Comparison of ENCODE assay signal across 8 cellular contexts in genomic region chr9:111597852-111598729, GRCh38. TPM values are rescaled to one million over a fixed set of nuclear protein-coding genes. Genes with fewer than 3 reads are reported as not detected.
DNase-seq lines count a peak whose midpoint lies in the region; ATAC-seq and TF ChIP-seq lines count a peak whose summit lies in the region.

No MANE protein-coding gene starts in this region.

- peak overlapping the region; percentile 42 for H3K27ac Mint-ChIP-seq in nephron progenitor cell

- H3K4me1 ChIP-seq in thoracic aorta (ENCODE audit: control insufficient read depth in 1 of 2, low read depth in 2 of 2), result no peaks in the 10 kb centered on the region

- no peaks in the 10 kb centered on the region for H3K27me3 ChIP-seq in thoracic aorta (replicated peaks; ENCODE audit: insufficient read depth)

- peak overlapping the region; percentile 80 for H3K4me3 ChIP-seq in fibroblast of pulmonary artery (replicated peaks; ENCODE audit: low read depth, low read length)
- H3K4me3 ChIP-seq in thoracic aorta, result peak overlapping the region; percentile 80

- TF ChIP-seq CTCF in fibroblast of pulmonary artery (IDR thresholded peaks at IDR 0.05; ENCODE audit: low read length, missing control alignments) (peak; percentile 70), nephron progenitor cell (IDR thresholded peaks at IDR 0.05) (peak; percentile 63), thoracic aorta (IDR thresholded peaks at IDR 0.05) (peak; percentile 55)

- H3K4me3 Mint-ChIP-seq in nephron progenitor cell, result peak overlapping the region; percentile 92

- peak overlapping the region; percentile 74 to 83 for H3K27ac ChIP-seq in thoracic aorta

- H3K27me3 Mint-ChIP-seq in nephron progenitor cell (ENCODE audit: low read depth, poor library complexity), result peaks cover 16% of the 10 kb centered on the region

- intact Hi-C loops in Right ventricle myocardium inferior (cut with DNase I) (loop anchor here (2.0 to 10.0 kb wide), 2 partner anchors 33 to 97 kb away; partner anchors contain the start of gene DNAJC25), cardiac septum (cut with DNase I) (loop anchor here (2.0 to 5.0 kb wide), 2 partner anchors 33 to 474 kb away; partner anchors contain the start of gene DNAJC25)

- H3K9me3 Mint-ChIP-seq in nephron progenitor cell, result no peaks in the 10 kb centered on the region

- no peaks in the 10 kb centered on the region for H3K9me3 ChIP-seq in thoracic aorta

- H3K36me3 ChIP-seq in thoracic aorta, result peaks cover 10% of the 10 kb centered on the region

- peaks cover 25% of the 10 kb centered on the region for H3K4me1 Mint-ChIP-seq in nephron progenitor cell

- ATAC-seq in Right ventricle myocardium inferior, result peak; percentile 74
- peak; percentile 40 for ATAC-seq in HG03565 (IDR thresholded peaks at IDR 0.05; ENCODE audit: unreplicated experiment)
- ATAC-seq in thoracic aorta (ENCODE audit: insufficient number of reproducible peaks, low FRiP score, low read depth), result peak; percentile 31

- DNase-seq in Right ventricle myocardium inferior (ENCODE audit: missing footprints) (peak; percentile 85), cardiac septum (ENCODE audit: low spot score) (no peak), OCI-M1 (lab: John Stamatoyannopoulos, UW) (peak; percentile 75), fibroblast of pulmonary artery (ENCODE audit: low read depth) (peak; percentile 78), nephron progenitor cell (peak; percentile 58), thoracic aorta (ENCODE audit: low spot score) (no peak)
- peak; percentile 7 to 26 for DNase-seq in activated T-helper 1 cell treated with anti-CD3 and anti-CD28 coated beads, Interleukin-2, amount 50 U/mL, for 16 hours (ENCODE audit: low read depth in 1 of 2, low spot score in 1 of 2)

- peaks cover 33% of the 10 kb centered on the region for H3K36me3 Mint-ChIP-seq in nephron progenitor cell (ENCODE audit: low read depth)

RNA-seq across cellular contexts. Expression of gene PTGR1, which starts 1.4 kb away (rescaled TPM):
- 44.9 TPM for total RNA-seq in Right ventricle myocardium inferior
- total RNA-seq in cardiac septum, result 42.0 TPM
- total RNA-seq in thoracic aorta, result 10 to 100 TPM; 20.2 to 34.4 TPM

RNA-seq across cellular contexts. Expression of gene DNAJC25, which starts 33.0 kb away (rescaled TPM):
- 5.4 TPM for total RNA-seq in Right ventricle myocardium inferior
- total RNA-seq in cardiac septum, result 5.0 TPM
- total RNA-seq in thoracic aorta, result 10 to 100 TPM in 1 of 2 donors, 1 to 10 TPM in 1; 9.5 to 10.2 TPM

Comparison
In these comparisons a context has a peak if more than half of its experiments do, and no peak if none do; other contexts are left out.
1. DNase-seq: peak in Right ventricle myocardium inferior (single experiment), OCI-M1 (single experiment), activated T-helper 1 cell treated with anti-CD3 and anti-CD28 coated beads, Interleukin-2, amount 50 U/mL, for 16 hours (2 of 2), fibroblast of pulmonary artery (single experiment) and nephron progenitor cell (single experiment); none in cardiac septum (single experiment) and thoracic aorta (single experiment).
2. Peak in every context shown above with its lines, with median percentiles within 50 percentile points of each other: ATAC-seq and CTCF ChIP-seq.